Comparison of ENCODE assay signal across 8 cellular contexts in the genomic region with DNA sequence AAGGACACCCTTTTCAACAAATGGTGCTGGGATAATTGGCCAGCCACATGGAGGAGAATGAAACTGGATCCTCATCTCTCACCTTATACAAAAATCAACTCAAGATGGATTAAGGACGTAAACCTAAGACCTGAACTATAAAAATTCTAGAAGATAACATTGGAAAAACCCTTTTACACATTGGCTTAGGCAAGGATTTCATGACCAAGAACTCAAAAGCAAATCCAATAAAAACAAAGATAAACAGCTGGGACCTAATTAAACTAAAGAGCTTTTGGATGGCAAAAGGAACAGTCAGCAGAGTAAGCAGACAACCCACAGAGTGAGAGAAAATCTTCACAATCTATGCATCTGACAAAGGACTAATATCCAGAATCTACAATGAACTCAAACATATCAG.
DNase-seq lines count a peak whose midpoint lies in the region; ATAC-seq and TF ChIP-seq lines count a peak whose summit lies in the region.
"Not testable (repeated sequence)": the region's sequence is repeated elsewhere in the genome, so short reads cannot be mapped to it uniquely, and the experiment has no call there.

No MANE protein-coding gene starts in this region.

- H3K27ac Mint-ChIP-seq in activated T-cell treated with anti-CD3 and anti-CD28 coated beads, Interleukin-2, amount 50 U/mL, for 72 hours, result peak overlapping the region; percentile 22
- peak overlapping the region; percentile 76 for H3K27ac Mint-ChIP-seq in endodermal cell
- not testable (repeated sequence) for H3K27ac Mint-ChIP-seq in neural progenitor cell

- not testable (repeated sequence) for H3K79me2 ChIP-seq in neural progenitor cell (ENCODE audit: low read depth)

- H3K4me3 Mint-ChIP-seq in activated T-cell treated with anti-CD3 and anti-CD28 coated beads, Interleukin-2, amount 50 U/mL, for 72 hours; endodermal cell; neural progenitor cell: not testable (repeated sequence)

- not testable (repeated sequence) for H3K4me2 ChIP-seq in neural progenitor cell

- H3K9ac ChIP-seq in endodermal cell (ENCODE audit: extremely low read depth, low read length, poor library complexity, severe bottlenecking); neural progenitor cell: not testable (repeated sequence)

- not testable (repeated sequence) for H3K27ac ChIP-seq in HEK293 (ENCODE audit: extremely low read depth, low read depth, low read length); endodermal cell (ENCODE audit: low read depth, low read length); neural progenitor cell
- peak overlapping the region; percentile 42 for H3K27ac ChIP-seq in VCaP

- not testable (repeated sequence) for H3K27me3 ChIP-seq in endodermal cell (ENCODE audit: control insufficient read depth, insufficient read depth, low read length, poor library complexity, severe bottlenecking); neural progenitor cell

- not testable (repeated sequence) for H3K27me3 Mint-ChIP-seq in activated T-cell treated with anti-CD3 and anti-CD28 coated beads, Interleukin-2, amount 50 U/mL, for 72 hours (ENCODE audit: low read depth)
- peaks cover 16% of the 10 kb centered on the region for H3K27me3 Mint-ChIP-seq in endodermal cell (ENCODE audit: insufficient read depth)
- H3K27me3 Mint-ChIP-seq in neural progenitor cell (ENCODE audit: insufficient read depth, low read depth), result peaks cover 10% of the 10 kb centered on the region

- not testable (repeated sequence) for H3K4me1 ChIP-seq in HEK293 (ENCODE audit: control insufficient read depth, insufficient read depth, low read length)
- H3K4me1 ChIP-seq in endodermal cell (ENCODE audit: control insufficient read depth, insufficient read depth, low read length), result peaks cover 15% of the 10 kb centered on the region
- peaks cover 12% of the 10 kb centered on the region for H3K4me1 ChIP-seq in neural progenitor cell

- ATAC-seq in activated T-cell treated with anti-CD3 and anti-CD28 coated beads, Interleukin-2, amount 50 U/mL, for 72 hours (replicated peaks in 1 of 2), result not testable (repeated sequence)

- POLR2A ChIA-PET in HEK293 (lab: Yijun Ruan, JAX), result not testable (repeated sequence)

- H3K4me1 Mint-ChIP-seq in activated T-cell treated with anti-CD3 and anti-CD28 coated beads, Interleukin-2, amount 50 U/mL, for 72 hours (ENCODE audit: low read depth); neural progenitor cell: not testable (repeated sequence)
- H3K4me1 Mint-ChIP-seq in endodermal cell, result peaks cover 47% of the 10 kb centered on the region

- TF ChIP-seq CTCF in HEK293 (tag by site-specific recombination; IDR thresholded peaks at IDR 0.05); VCaP (conservative IDR thresholded peaks at IDR 0.05); endodermal cell (conservative IDR thresholded peaks at IDR 0.05); neural progenitor cell (IDR thresholded peaks at IDR 0.05): not testable (repeated sequence)

- not testable (repeated sequence) for H4K20me1 ChIP-seq in neural progenitor cell (ENCODE audit: low read depth)

- H2AFZ ChIP-seq in neural progenitor cell (replicated peaks), result peak overlapping the region; percentile 32

- not testable (repeated sequence) for H3K9me3 ChIP-seq in HEK293 (ENCODE audit: control insufficient read depth, insufficient read depth, low read depth, low read length); neural progenitor cell (ENCODE audit: low read depth)
- H3K9me3 ChIP-seq in endodermal cell (ENCODE audit: control insufficient read depth, low read length), result peaks cover 13% of the 10 kb centered on the region

- not testable (repeated sequence) for H3K36me3 ChIP-seq in HEK293 (ENCODE audit: control insufficient read depth in 2 of 2, insufficient read depth in 1 of 2, low read length in 2 of 2); endodermal cell (ENCODE audit: control insufficient read depth, insufficient read depth, low read length); neural progenitor cell

- not testable (repeated sequence) for H3F3A ChIP-seq in neural progenitor cell (ENCODE audit: low read depth)

- H3K36me3 Mint-ChIP-seq in activated T-cell treated with anti-CD3 and anti-CD28 coated beads, Interleukin-2, amount 50 U/mL, for 72 hours (ENCODE audit: insufficient read depth in 2 of 2); endodermal cell (ENCODE audit: low read depth); neural progenitor cell: not testable (repeated sequence)

- WGBS in endodermal cell (ENCODE audit: insufficient coverage in 1 of 2, insufficient read length in 1 of 2), 2 experiments, result 12 to 60% methylated on average over 1 of the region's 1 CpG

- not testable (repeated sequence) for H3K4me3 ChIP-seq in HEK293 (ENCODE audit: low read depth, low read length); endodermal cell (ENCODE audit: low read length); neural progenitor cell

- peak; percentile 36 to 80 for DNase-seq in NCI-H524 (lab: John Stamatoyannopoulos, UW)
- peak; percentile 12 for DNase-seq in NCI-H69 (lab: John Stamatoyannopoulos, UW)
- DNase-seq in NCI-H82 treated with DMSO at 0.1 percent for 48 hours (lab: John Stamatoyannopoulos, UW; ENCODE audit: unreplicated experiment), result peak; percentile 84
- DNase-seq in activated T-cell treated with anti-CD3 and anti-CD28 coated beads, Interleukin-2, amount 50 U/mL, for 72 hours; endodermal cell; neural progenitor cell (ENCODE audit: low spot score): not testable (repeated sequence)

- CTCF ChIA-PET in HEK293 (lab: Yijun Ruan, JAX), result not testable (repeated sequence)

- not testable (repeated sequence) for H3K9me3 Mint-ChIP-seq in activated T-cell treated with anti-CD3 and anti-CD28 coated beads, Interleukin-2, amount 50 U/mL, for 72 hours; neural progenitor cell
- H3K9me3 Mint-ChIP-seq in endodermal cell, result peaks cover 16% of the 10 kb centered on the region

TF ChIP-seq in HEK293, 187 proteins besides CTCF, POLR2A, EP300 and RAD21 (continues in another document):
- TF ChIP-seq, protein P1, sequence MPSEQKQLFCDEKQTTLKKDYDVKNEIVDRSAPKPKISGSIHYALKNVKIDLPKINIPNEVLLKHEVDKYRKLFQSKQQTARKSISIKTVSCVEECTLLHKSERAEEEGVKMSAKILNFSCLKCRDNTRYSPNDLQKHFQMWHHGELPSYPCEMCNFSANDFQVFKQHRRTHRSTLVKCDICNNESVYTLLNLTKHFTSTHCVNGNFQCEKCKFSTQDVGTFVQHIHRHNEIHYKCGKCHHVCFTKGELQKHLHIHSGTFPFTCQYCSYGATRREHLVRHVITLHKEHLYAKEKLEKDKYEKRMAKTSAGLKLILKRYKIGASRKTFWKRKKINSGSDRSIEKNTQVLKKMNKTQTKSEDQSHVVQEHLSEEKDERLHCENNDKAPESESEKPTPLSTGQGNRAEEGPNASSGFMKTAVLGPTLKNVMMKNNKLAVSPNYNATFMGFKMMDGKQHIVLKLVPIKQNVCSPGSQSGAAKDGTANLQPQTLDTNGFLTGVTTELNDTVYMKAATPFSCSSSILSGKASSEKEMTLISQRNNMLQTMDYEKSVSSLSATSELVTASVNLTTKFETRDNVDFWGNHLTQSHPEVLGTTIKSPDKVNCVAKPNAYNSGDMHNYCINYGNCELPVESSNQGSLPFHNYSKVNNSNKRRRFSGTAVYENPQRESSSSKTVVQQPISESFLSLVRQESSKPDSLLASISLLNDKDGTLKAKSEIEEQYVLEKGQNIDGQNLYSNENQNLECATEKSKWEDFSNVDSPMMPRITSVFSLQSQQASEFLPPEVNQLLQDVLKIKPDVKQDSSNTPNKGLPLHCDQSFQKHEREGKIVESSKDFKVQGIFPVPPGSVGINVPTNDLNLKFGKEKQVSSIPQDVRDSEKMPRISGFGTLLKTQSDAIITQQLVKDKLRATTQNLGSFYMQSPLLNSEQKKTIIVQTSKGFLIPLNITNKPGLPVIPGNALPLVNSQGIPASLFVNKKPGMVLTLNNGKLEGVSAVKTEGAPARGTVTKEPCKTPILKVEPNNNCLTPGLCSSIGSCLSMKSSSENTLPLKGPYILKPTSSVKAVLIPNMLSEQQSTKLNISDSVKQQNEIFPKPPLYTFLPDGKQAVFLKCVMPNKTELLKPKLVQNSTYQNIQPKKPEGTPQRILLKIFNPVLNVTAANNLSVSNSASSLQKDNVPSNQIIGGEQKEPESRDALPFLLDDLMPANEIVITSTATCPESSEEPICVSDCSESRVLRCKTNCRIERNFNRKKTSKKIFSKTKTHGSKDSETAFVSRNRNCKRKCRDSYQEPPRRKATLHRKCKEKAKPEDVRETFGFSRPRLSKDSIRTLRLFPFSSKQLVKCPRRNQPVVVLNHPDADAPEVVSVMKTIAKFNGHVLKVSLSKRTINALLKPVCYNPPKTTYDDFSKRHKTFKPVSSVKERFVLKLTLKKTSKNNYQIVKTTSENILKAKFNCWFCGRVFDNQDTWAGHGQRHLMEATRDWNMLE (tag by site-specific recombination; conservative IDR thresholded peaks at IDR 0.05; ENCODE audit: low read depth), result 0 out of 2 replicates have a peak, but pooled peaks have one; percentile 13
- 0 out of 2 replicates have a peak, but pooled peaks have one; percentile 5 for TF ChIP-seq GLIS1 (tag by site-specific recombination; IDR thresholded peaks at IDR 0.05)
